In genomic region chr1:52697795-52698674, GRCh38 we compare ENCODE assay signal across 1 cellular context.
TF ChIP-seq lines count a peak whose summit lies in the region.

COA7 (minus strand) TSS chr1:52698347; CDS start chr1:52698326, 21 bp downstream.

TF ChIP-seq in HepG2, 621 proteins besides CTCF, POLR2A, EP300 and RAD21 (continued from another document and continues in another):
- TF ChIP-seq, protein P1, sequence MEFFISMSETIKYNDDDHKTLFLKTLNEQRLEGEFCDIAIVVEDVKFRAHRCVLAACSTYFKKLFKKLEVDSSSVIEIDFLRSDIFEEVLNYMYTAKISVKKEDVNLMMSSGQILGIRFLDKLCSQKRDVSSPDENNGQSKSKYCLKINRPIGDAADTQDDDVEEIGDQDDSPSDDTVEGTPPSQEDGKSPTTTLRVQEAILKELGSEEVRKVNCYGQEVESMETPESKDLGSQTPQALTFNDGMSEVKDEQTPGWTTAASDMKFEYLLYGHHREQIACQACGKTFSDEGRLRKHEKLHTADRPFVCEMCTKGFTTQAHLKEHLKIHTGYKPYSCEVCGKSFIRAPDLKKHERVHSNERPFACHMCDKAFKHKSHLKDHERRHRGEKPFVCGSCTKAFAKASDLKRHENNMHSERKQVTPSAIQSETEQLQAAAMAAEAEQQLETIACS (CRISPR knock-in tag; IDR thresholded peaks at IDR 0.05), result peak; percentile 36; the same call in 1 of the 2 replicates
- no peak for TF ChIP-seq HNF4G (IDR thresholded peaks at IDR 0.05; ENCODE audit: borderline replicate concordance, low read depth, low read length)
- 0 out of 2 replicates have a peak, but pooled peaks have one; percentile 19 for TF ChIP-seq HNF4G (CRISPR knock-in tag; IDR thresholded peaks at IDR 0.05; ENCODE audit: borderline replicate concordance, low read depth)
- no peak for TF ChIP-seq SMC3 (IDR thresholded peaks at IDR 0.05; ENCODE audit: low read length)
- peak; percentile 87 for TF ChIP-seq POLR2G (IDR thresholded peaks at IDR 0.05; ENCODE audit: low read depth, low read length)
- TF ChIP-seq ZBTB25 (CRISPR knock-in tag; IDR thresholded peaks at IDR 0.05), result peak; percentile 37; the same call in 1 of the 2 replicates
- TF ChIP-seq IKZF4 (CRISPR knock-in tag; IDR thresholded peaks at IDR 0.05; ENCODE audit: borderline replicate concordance, low read depth, not compliant biosample characterization), result peak; percentile 91
- TF ChIP-seq, protein P2, sequence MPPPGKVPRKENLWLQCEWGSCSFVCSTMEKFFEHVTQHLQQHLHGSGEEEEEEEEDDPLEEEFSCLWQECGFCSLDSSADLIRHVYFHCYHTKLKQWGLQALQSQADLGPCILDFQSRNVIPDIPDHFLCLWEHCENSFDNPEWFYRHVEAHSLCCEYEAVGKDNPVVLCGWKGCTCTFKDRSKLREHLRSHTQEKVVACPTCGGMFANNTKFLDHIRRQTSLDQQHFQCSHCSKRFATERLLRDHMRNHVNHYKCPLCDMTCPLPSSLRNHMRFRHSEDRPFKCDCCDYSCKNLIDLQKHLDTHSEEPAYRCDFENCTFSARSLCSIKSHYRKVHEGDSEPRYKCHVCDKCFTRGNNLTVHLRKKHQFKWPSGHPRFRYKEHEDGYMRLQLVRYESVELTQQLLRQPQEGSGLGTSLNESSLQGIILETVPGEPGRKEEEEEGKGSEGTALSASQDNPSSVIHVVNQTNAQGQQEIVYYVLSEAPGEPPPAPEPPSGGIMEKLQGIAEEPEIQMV (CRISPR knock-in tag; IDR thresholded peaks at IDR 0.05; ENCODE audit: low read depth), result peak; percentile 87
- TF ChIP-seq PHF20 (CRISPR knock-in tag; IDR thresholded peaks at IDR 0.05), result peak; percentile 74
- no peak for TF ChIP-seq SSRP1 (CRISPR knock-in tag; IDR thresholded peaks at IDR 0.05)
- TF ChIP-seq NFYB (CRISPR knock-in tag; IDR thresholded peaks at IDR 0.05), result peak; percentile 60
- TF ChIP-seq BCLAF1 (IDR thresholded peaks at IDR 0.05), result no peak
- TF ChIP-seq BCL6 (CRISPR knock-in tag; IDR thresholded peaks at IDR 0.05), result no peak; the same call in 1 of the 2 replicates
- TF ChIP-seq NCOA1 (CRISPR knock-in tag; IDR thresholded peaks at IDR 0.05), result no peak
- peak; percentile 29 for TF ChIP-seq ZNF160 (CRISPR knock-in tag; IDR thresholded peaks at IDR 0.05)
- peak; percentile 50 for TF ChIP-seq FOXK1 (CRISPR knock-in tag; IDR thresholded peaks at IDR 0.05; ENCODE audit: borderline replicate concordance, low read depth)
- TF ChIP-seq GABPA (IDR thresholded peaks at IDR 0.05; ENCODE audit: low read depth, low read length), result no peak
- TF ChIP-seq GABPA (CRISPR knock-in tag; IDR thresholded peaks at IDR 0.05; ENCODE audit: low read depth), result no peak; the same call in 1 of the 2 replicates
- TF ChIP-seq REPIN1 (CRISPR knock-in tag; IDR thresholded peaks at IDR 0.05; ENCODE audit: borderline replicate concordance, low read depth), result peak; percentile 74; the same call in 1 of the 2 replicates
- TF ChIP-seq HIVEP1 (CRISPR knock-in tag; IDR thresholded peaks at IDR 0.05), result peak; percentile 80
- TF ChIP-seq, protein P3, sequence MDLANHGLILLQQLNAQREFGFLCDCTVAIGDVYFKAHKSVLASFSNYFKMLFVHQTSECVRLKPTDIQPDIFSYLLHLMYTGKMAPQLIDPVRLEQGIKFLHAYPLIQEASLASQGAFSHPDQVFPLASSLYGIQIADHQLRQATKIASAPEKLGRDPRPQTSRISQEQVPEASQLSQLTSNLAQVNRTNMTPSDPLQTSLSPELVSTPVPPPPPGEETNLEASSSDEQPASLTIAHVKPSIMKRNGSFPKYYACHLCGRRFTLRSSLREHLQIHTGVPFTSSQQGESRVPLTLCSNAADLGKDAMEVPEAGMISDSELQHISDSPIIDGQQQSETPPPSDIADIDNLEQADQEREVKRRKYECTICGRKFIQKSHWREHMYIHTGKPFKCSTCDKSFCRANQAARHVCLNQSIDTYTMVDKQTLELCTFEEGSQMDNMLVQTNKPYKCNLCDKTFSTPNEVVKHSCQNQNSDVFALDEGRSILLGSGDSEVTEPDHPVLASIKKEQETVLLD (CRISPR knock-in tag; IDR thresholded peaks at IDR 0.05; ENCODE audit: low read depth), result peak; percentile 89
- TF ChIP-seq, protein P4, sequence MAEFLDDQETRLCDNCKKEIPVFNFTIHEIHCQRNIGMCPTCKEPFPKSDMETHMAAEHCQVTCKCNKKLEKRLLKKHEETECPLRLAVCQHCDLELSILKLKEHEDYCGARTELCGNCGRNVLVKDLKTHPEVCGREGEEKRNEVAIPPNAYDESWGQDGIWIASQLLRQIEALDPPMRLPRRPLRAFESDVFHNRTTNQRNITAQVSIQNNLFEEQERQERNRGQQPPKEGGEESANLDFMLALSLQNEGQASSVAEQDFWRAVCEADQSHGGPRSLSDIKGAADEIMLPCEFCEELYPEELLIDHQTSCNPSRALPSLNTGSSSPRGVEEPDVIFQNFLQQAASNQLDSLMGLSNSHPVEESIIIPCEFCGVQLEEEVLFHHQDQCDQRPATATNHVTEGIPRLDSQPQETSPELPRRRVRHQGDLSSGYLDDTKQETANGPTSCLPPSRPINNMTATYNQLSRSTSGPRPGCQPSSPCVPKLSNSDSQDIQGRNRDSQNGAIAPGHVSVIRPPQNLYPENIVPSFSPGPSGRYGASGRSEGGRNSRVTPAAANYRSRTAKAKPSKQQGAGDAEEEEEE (CRISPR knock-in tag; IDR thresholded peaks at IDR 0.05; ENCODE audit: borderline replicate concordance), result no peak
- TF ChIP-seq ESRRA (CRISPR knock-in tag; IDR thresholded peaks at IDR 0.05; ENCODE audit: low read depth), result peak; percentile 58; the same call in 1 of the 2 replicates
- TF ChIP-seq JARID2 (CRISPR knock-in tag; IDR thresholded peaks at IDR 0.05; ENCODE audit: insufficient replicate concordance), result no peak
- no peak for TF ChIP-seq ZC3H4 (CRISPR knock-in tag; IDR thresholded peaks at IDR 0.05; ENCODE audit: borderline replicate concordance)
- TF ChIP-seq HOXD1 (CRISPR knock-in tag; IDR thresholded peaks at IDR 0.05), result peak; percentile 72
- TF ChIP-seq ATF7 (IDR thresholded peaks at IDR 0.05), result no peak
- peak; percentile 78; the same call in 1 of the 2 replicates for TF ChIP-seq ATF7 (CRISPR knock-in tag; IDR thresholded peaks at IDR 0.05)
- TF ChIP-seq MED13 (CRISPR knock-in tag; IDR thresholded peaks at IDR 0.05), result peak; percentile 69; the same call in 1 of the 2 replicates
- TF ChIP-seq ZNF670 (CRISPR knock-in tag; IDR thresholded peaks at IDR 0.05; ENCODE audit: borderline replicate concordance), result peak; percentile 90; the same call in 1 of the 2 replicates
- TF ChIP-seq GLI4 (CRISPR knock-in tag; IDR thresholded peaks at IDR 0.05; ENCODE audit: borderline replicate concordance), result peak; percentile 93; the same call in 1 of the 2 replicates
- TF ChIP-seq BRD4 (CRISPR knock-in tag; IDR thresholded peaks at IDR 0.05), result peak; percentile 49; the same call in 1 of the 2 replicates
- TF ChIP-seq ZNF660 (CRISPR knock-in tag; IDR thresholded peaks at IDR 0.05; ENCODE audit: borderline replicate concordance, low read depth), result no peak
- TF ChIP-seq SAP130 (CRISPR knock-in tag; IDR thresholded peaks at IDR 0.05; ENCODE audit: low read depth), result peak; percentile 90
- TF ChIP-seq, protein P5, sequence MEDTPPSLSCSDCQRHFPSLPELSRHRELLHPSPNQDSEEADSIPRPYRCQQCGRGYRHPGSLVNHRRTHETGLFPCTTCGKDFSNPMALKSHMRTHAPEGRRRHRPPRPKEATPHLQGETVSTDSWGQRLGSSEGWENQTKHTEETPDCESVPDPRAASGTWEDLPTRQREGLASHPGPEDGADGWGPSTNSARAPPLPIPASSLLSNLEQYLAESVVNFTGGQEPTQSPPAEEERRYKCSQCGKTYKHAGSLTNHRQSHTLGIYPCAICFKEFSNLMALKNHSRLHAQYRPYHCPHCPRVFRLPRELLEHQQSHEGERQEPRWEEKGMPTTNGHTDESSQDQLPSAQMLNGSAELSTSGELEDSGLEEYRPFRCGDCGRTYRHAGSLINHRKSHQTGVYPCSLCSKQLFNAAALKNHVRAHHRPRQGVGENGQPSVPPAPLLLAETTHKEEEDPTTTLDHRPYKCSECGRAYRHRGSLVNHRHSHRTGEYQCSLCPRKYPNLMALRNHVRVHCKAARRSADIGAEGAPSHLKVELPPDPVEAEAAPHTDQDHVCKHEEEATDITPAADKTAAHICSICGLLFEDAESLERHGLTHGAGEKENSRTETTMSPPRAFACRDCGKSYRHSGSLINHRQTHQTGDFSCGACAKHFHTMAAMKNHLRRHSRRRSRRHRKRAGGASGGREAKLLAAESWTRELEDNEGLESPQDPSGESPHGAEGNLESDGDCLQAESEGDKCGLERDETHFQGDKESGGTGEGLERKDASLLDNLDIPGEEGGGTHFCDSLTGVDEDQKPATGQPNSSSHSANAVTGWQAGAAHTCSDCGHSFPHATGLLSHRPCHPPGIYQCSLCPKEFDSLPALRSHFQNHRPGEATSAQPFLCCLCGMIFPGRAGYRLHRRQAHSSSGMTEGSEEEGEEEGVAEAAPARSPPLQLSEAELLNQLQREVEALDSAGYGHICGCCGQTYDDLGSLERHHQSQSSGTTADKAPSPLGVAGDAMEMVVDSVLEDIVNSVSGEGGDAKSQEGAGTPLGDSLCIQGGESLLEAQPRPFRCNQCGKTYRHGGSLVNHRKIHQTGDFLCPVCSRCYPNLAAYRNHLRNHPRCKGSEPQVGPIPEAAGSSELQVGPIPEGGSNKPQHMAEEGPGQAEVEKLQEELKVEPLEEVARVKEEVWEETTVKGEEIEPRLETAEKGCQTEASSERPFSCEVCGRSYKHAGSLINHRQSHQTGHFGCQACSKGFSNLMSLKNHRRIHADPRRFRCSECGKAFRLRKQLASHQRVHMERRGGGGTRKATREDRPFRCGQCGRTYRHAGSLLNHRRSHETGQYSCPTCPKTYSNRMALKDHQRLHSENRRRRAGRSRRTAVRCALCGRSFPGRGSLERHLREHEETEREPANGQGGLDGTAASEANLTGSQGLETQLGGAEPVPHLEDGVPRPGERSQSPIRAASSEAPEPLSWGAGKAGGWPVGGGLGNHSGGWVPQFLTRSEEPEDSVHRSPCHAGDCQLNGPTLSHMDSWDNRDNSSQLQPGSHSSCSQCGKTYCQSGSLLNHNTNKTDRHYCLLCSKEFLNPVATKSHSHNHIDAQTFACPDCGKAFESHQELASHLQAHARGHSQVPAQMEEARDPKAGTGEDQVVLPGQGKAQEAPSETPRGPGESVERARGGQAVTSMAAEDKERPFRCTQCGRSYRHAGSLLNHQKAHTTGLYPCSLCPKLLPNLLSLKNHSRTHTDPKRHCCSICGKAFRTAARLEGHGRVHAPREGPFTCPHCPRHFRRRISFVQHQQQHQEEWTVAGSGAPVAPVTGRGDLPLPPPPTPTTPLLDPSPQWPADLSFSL (CRISPR knock-in tag; IDR thresholded peaks at IDR 0.05), result no peak
- TF ChIP-seq ZBTB1 (CRISPR knock-in tag; IDR thresholded peaks at IDR 0.05; ENCODE audit: borderline replicate concordance), result no peak
- TF ChIP-seq, protein P6, sequence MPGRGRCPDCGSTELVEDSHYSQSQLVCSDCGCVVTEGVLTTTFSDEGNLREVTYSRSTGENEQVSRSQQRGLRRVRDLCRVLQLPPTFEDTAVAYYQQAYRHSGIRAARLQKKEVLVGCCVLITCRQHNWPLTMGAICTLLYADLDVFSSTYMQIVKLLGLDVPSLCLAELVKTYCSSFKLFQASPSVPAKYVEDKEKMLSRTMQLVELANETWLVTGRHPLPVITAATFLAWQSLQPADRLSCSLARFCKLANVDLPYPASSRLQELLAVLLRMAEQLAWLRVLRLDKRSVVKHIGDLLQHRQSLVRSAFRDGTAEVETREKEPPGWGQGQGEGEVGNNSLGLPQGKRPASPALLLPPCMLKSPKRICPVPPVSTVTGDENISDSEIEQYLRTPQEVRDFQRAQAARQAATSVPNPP (CRISPR knock-in tag; IDR thresholded peaks at IDR 0.05), result peak; percentile 91; the same call in 1 of the 2 replicates
- TF ChIP-seq BRCA1 (CRISPR knock-in tag; IDR thresholded peaks at IDR 0.05), result peak; percentile 76; the same call in 1 of the 2 replicates
- TF ChIP-seq NR2F2 (IDR thresholded peaks at IDR 0.05; ENCODE audit: borderline replicate concordance, low read depth), result no peak; the same call in 1 of the 2 replicates
- no peak for TF ChIP-seq ZNF549 (CRISPR knock-in tag; IDR thresholded peaks at IDR 0.05)
- no peak for TF ChIP-seq NONO (IDR thresholded peaks at IDR 0.05)
- TF ChIP-seq NONO (CRISPR knock-in tag; conservative IDR thresholded peaks at IDR 0.05), result peak; percentile 76
- TF ChIP-seq SRY (CRISPR knock-in tag; IDR thresholded peaks at IDR 0.05), result peak; percentile 81; the same call in 1 of the 2 replicates
- TF ChIP-seq HNRNPL (IDR thresholded peaks at IDR 0.05; ENCODE audit: low read depth, low read length), result no peak
- peak; percentile 76; the same call in 1 of the 2 replicates for TF ChIP-seq SMYD3 (CRISPR knock-in tag; IDR thresholded peaks at IDR 0.05)
